Comparison of ENCODE assay signal across 1 cellular context in genomic region chr15:75357976-75358673, GRCh38.
TF ChIP-seq lines count a peak whose summit lies in the region.

No MANE protein-coding gene starts in this region.

TF ChIP-seq in GM12878, 131 proteins besides CTCF, POLR2A, EP300 and RAD21:
- TF ChIP-seq SPI1 (IDR thresholded peaks at IDR 0.05; ENCODE audit: borderline replicate concordance, insufficient read depth, low read depth, low read length) (no peak), SUZ12 (IDR thresholded peaks at IDR 0.05; ENCODE audit: unreplicated experiment) (no peak), IKZF1 (conservative IDR thresholded peaks at IDR 0.05) (no peak), TAF1 (IDR thresholded peaks at IDR 0.05; ENCODE audit: borderline replicate concordance, low read depth, low read length) (no peak), CHD2 (IDR thresholded peaks at IDR 0.05; ENCODE audit: borderline replicate concordance, low read depth, low read length) (no peak), PML (IDR thresholded peaks at IDR 0.05; ENCODE audit: low read length) (no peak), PBX3 (IDR thresholded peaks at IDR 0.05; ENCODE audit: insufficient replicate concordance, low read depth, low read length) (no peak), FOS (IDR thresholded peaks at IDR 0.05; ENCODE audit: borderline replicate concordance, extremely low read depth, insufficient read length) (no peak), USF2 (IDR thresholded peaks at IDR 0.05; ENCODE audit: borderline replicate concordance, low read depth, low read length) (no peak), ZNF592 (IDR thresholded peaks at IDR 0.05) (no peak), MEF2B (IDR thresholded peaks at IDR 0.05; ENCODE audit: partially characterized antibody, poor library complexity, severe bottlenecking) (no peak), RFX5 (IDR thresholded peaks at IDR 0.05; ENCODE audit: low read depth, low read length) (no peak), BACH1 (IDR thresholded peaks at IDR 0.05; ENCODE audit: borderline replicate concordance) (no peak), SMC3 (IDR thresholded peaks at IDR 0.05; ENCODE audit: borderline replicate concordance, low read length) (no peak)
